In the genomic region with DNA sequence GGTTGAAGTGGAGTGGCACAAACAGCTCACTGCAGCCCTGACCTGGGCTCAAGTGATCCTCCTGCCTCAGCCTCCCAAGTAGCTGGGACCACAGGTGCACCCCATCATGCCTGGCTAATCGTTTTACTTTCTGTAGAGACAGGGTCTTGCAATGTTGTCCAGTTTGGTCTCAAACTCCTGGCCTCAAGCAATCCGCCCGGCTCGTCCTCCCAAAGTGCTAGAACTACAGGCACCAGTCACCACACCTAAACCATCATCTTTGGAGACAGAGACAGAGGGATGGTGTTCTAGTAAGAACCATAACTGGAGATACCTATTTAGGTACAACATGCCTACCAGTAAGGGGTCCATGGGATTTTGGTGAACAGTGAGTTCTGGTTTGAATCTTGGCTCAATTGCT, we compare ENCODE assay signal across 25 cellular contexts. TPM values are rescaled to one million over a fixed set of nuclear protein-coding genes. Genes with fewer than 3 reads are reported as not detected.
DNase-seq lines count a peak whose midpoint lies in the region; ATAC-seq, FAIRE-seq and TF ChIP-seq lines count a peak whose summit lies in the region.
"Had no signal": no experiment of that assay in that cellular context is flagged by ENCODE, and none has a peak within 500 bp of the region (broad histone marks: within the 10 kb centered on the region; RNA-seq: fewer than 3 reads in every experiment).

No MANE protein-coding gene starts in this region.

- in situ Hi-C loops in K562 (cut with MboI): no loop called here

- 75% methylated on average over 4 of the region's 4 CpGs for WGBS in A549 (ENCODE audit: missing lambda C conversion rate)
- WGBS in K562 (ENCODE audit: insufficient coverage, low coverage, missing lambda C conversion rate): 63% methylated on average over 4 of the region's 4 CpGs

- TF ChIP-seq CTCF in A549 (IDR thresholded peaks at IDR 0.05) (no peak), K562 (IDR thresholded peaks at IDR 0.05 in 2 of 3, conservative IDR thresholded peaks at IDR 0.05 in 1 of 3; ENCODE audit: insufficient read depth in 2 of 3, low read depth in 1 of 3, low read length in 3 of 3) (no peak)

- H3K36me3 Mint-ChIP-seq in activated T-cell treated with anti-CD3 and anti-CD28 coated beads, Interleukin-2, amount 50 U/mL, for 72 hours (ENCODE audit: insufficient read depth in 2 of 2): peaks cover 4 to 13% of the 10 kb centered on the region in 2 donors
- H3K36me3 Mint-ChIP-seq: CD14-positive monocyte had no signal

- peaks cover 3% of the 10 kb centered on the region for H3K9me1 ChIP-seq in K562 (ENCODE audit: control insufficient read depth, insufficient read depth, low read length)

- H3K4me2 ChIP-seq in A549 (no peak overlapping the region), K562 (ENCODE audit: insufficient read depth, low read length) (no peak overlapping the region)
- H3K4me2 ChIP-seq: BLaER1 had no signal

- TF ChIP-seq POLR2A in A549 (IDR thresholded peaks at IDR 0.05; ENCODE audit: low read length): no peak
- TF ChIP-seq POLR2A in K562 (conservative IDR thresholded peaks at IDR 0.05): no peak

- peaks cover 28% of the 10 kb centered on the region for H3K4me1 Mint-ChIP-seq in activated T-cell treated with anti-CD3 and anti-CD28 coated beads, Interleukin-2, amount 50 U/mL, for 72 hours (ENCODE audit: low read depth)

- peak overlapping the region; percentile 29 for H3K27ac Mint-ChIP-seq in activated T-cell treated with anti-CD3 and anti-CD28 coated beads, Interleukin-2, amount 50 U/mL, for 72 hours
- H3K27ac Mint-ChIP-seq: CD14-positive monocyte; CD4-positive, CD25-positive, alpha-beta regulatory T cell had no signal

- no TSS peak for BruUV-seq in K562 (replicated peaks; lab: Mats Ljungman, UMichigan)

- no peaks in the 10 kb centered on the region for H3K9me3 ChIP-seq in A549
- no peaks in the 10 kb centered on the region for H3K9me3 ChIP-seq in K562 (replicated peaks; ENCODE audit: control insufficient read depth, insufficient read depth, low read depth, low read length)
- H3K9me3 ChIP-seq: BLaER1 had no signal

- no peak overlapping the region for H2AFZ ChIP-seq in K562 (ENCODE audit: low read depth, low read length)

- POLR2A ChIA-PET in A549 (lab: Yijun Ruan, JAX) (interaction anchor here (3.5 to 4.4 kb wide), 2 partner anchors 11 to 36 kb away, joined by 54 to 126 read pairs; a partner anchor contains a TSS), K562 (lab: Yijun Ruan, JAX) (interaction anchor here (1.5 to 5.2 kb wide), 2 partner anchors 11 to 28 kb away, joined by 3 to 25 read pairs; a partner anchor contains a TSS)

- H3K4me3 ChIP-seq in A549 (no peak overlapping the region), K562 (no peak overlapping the region)
- H3K4me3 ChIP-seq: BLaER1, GM12878 had no signal

- no peaks in the 10 kb centered on the region for H3K27me3 Mint-ChIP-seq in activated T-cell treated with anti-CD3 and anti-CD28 coated beads, Interleukin-2, amount 50 U/mL, for 72 hours (ENCODE audit: low read depth)
- H3K27me3 Mint-ChIP-seq: CD4-positive, alpha-beta memory T cell; CD4-positive, CD25-positive, alpha-beta regulatory T cell had no signal

- H3K9ac ChIP-seq in K562 (ENCODE audit: insufficient read depth in 1 of 2, low read depth in 2 of 2, low read length in 2 of 2): no peak overlapping the region
- H3K9ac ChIP-seq: BLaER1 had no signal

- H4K20me1 ChIP-seq in K562 (replicated peaks; ENCODE audit: control insufficient read depth, insufficient read depth, low read length): no peaks in the 10 kb centered on the region

- FAIRE-seq in A549 (lab: Jason Lieb, UNC): no peak
- no peak for FAIRE-seq in K562 (lab: Jason Lieb, UNC)
- FAIRE-seq: GM12878, GM12892, GM18507 had no signal

- peaks cover 33% of the 10 kb centered on the region for H3K79me2 ChIP-seq in K562 (ENCODE audit: control insufficient read depth, insufficient read depth, low read length)

- no peak for TF ChIP-seq RAD21 in A549 (conservative IDR thresholded peaks at IDR 0.05 in 1 of 2, IDR thresholded peaks at IDR 0.05 in 1 of 2)
- TF ChIP-seq RAD21 in K562 (CRISPR knock-in tag; conservative IDR thresholded peaks at IDR 0.05 in 1 of 2, IDR thresholded peaks at IDR 0.05 in 1 of 2): no peak

- H3K36me3 ChIP-seq in K562 (ENCODE audit: control insufficient read depth, insufficient read depth, low read length): peaks cover 15% of the 10 kb centered on the region

- ATAC-seq in activated T-cell treated with anti-CD3 and anti-CD28 coated beads, Interleukin-2, amount 50 U/mL, for 72 hours (replicated peaks in 1 of 2): no peak
- ATAC-seq in A549 (no peak), K562 (no peak), HG03108 (IDR thresholded peaks at IDR 0.05; ENCODE audit: unreplicated experiment) (no peak)
- ATAC-seq: GM12878 had no signal

- no peak for DNase-seq in activated T-cell treated with anti-CD3 and anti-CD28 coated beads, Interleukin-2, amount 50 U/mL, for 72 hours
- DNase-seq in activated T-cell treated with anti-CD3 and anti-CD28 coated beads, Interleukin-2, amount 50 U/mL, for 48 hours: no peak
- no peak for DNase-seq in A549 (ENCODE audit: low read depth in 1 of 2, low spot score in 1 of 2)
- DNase-seq in K562 (ENCODE audit: extremely low read depth in 1 of 4, low spot score in 3 of 4): no peak
- DNase-seq in stimulated activated CD4-positive, alpha-beta T cell treated with anti-CD3 and anti-CD28 coated beads, Interleukin-4, amount 100 ng/mL, for 4 hours: no peak
- DNase-seq: ACHN; BE2C; C1 segment of cervical spinal cord; CD4-positive, alpha-beta memory T cell; CD4-positive, CD25-positive, alpha-beta regulatory T cell; CD8-positive, alpha-beta memory T cell; COR-L47; DMS 273 treated with DMSO at 0.1 percent for 48 hours; DMS153; DMS53; DMS79; DND-41; EL; GDM1 had no signal

- peaks cover 26% of the 10 kb centered on the region; the same call in 2 of the 3 replicates for H3K4me1 ChIP-seq in A549
- peaks cover 6 to 12% of the 10 kb centered on the region in 2 experiments; a peak in 4 of 5 replicates for H3K4me1 ChIP-seq in K562 (replicated peaks in 1 of 2; ENCODE audit: control insufficient read depth in 2 of 2, insufficient read depth in 2 of 2, low read length in 2 of 2)

- H3K27ac ChIP-seq in A549 (no peak overlapping the region), K562 (ENCODE audit: extremely low read depth, low read depth, low read length) (no peak overlapping the region)
- H3K27ac ChIP-seq: BLaER1 had no signal

- H3K27me3 ChIP-seq in K562 (ENCODE audit: control insufficient read depth in 2 of 2, insufficient read depth in 2 of 2, low read length in 2 of 2): 0 out of 5 replicates have a peak, but pooled peaks cover 0 to 4% of the 10 kb centered on the region in 2 experiments
- H3K27me3 ChIP-seq: BE2C, BLaER1 had no signal

- intact Hi-C loops in K562 (cut with micrococcal nuclease): no loop called here

- no peak for TF ChIP-seq EP300 in A549 (IDR thresholded peaks at IDR 0.05)
- no peak for TF ChIP-seq EP300 in K562 (IDR thresholded peaks at IDR 0.05; ENCODE audit: low read length)

- no peaks in the 10 kb centered on the region for H3K9me3 Mint-ChIP-seq in activated T-cell treated with anti-CD3 and anti-CD28 coated beads, Interleukin-2, amount 50 U/mL, for 72 hours
- H3K9me3 Mint-ChIP-seq: CD14-positive monocyte; CD4-positive, alpha-beta memory T cell; CD4-positive, CD25-positive, alpha-beta regulatory T cell; CD8-positive, alpha-beta memory T cell had no signal

- CTCF ChIA-PET in A549 (lab: Yijun Ruan, JAX) (interaction anchor here (1.0 to 25.5 kb wide), 16 partner anchors 10 to 163 kb away, joined by 3 to 1365 read pairs (median 19); a partner anchor contains a TSS), K562 (lab: Yijun Ruan, JAX; ENCODE audit: low intra/inter-chr PET ratio) (interaction anchor here (2.9 to 3.4 kb wide), 2 partner anchors 36 to 82 kb away, joined by 29 to 47 read pairs; no protein-coding TSS in a partner anchor)

- H3K4me3 Mint-ChIP-seq in activated T-cell treated with anti-CD3 and anti-CD28 coated beads, Interleukin-2, amount 50 U/mL, for 72 hours: no peak overlapping the region
- H3K4me3 Mint-ChIP-seq: CD4-positive, alpha-beta memory T cell; CD4-positive, CD25-positive, alpha-beta regulatory T cell had no signal

RNA-seq across cellular contexts. Expression of a gene that starts 2.5 kb away (rescaled TPM):
- 100 to 1,000 TPM in 1 of 2 donors, 10 to 100 TPM in 1; 100.0 to 115 TPM for total RNA-seq in activated T-cell treated with anti-CD3 and anti-CD28 coated beads, Interleukin-2, amount 50 U/mL, for 72 hours
- 132 TPM in 2 replicates for polyA plus RNA-seq in A549 (2011; rRNA removed)
- 96.9 and 97.8 TPM in 2 replicates for polyA plus RNA-seq in A549 (2012; cell fraction: cytosol; rRNA removed)
- 129 and 169 TPM in 2 replicates for polyA plus RNA-seq in A549 (2012; cell fraction: nucleus; rRNA removed)
- polyA plus RNA-seq in A549 (2017; fragmentation: RNase III; extraction: RNeasy Plus Mini Kit Qiagen cat#74134 plus additional on column Dnase treatment): 112 to 119 TPM (median 116 TPM) in 3 replicates
- 96.4 and 97.5 TPM in 2 replicates for polyA minus RNA-seq in A549 (2011; rRNA and poly(A)+ RNA removed)
- total RNA-seq in K562 (2011; cell fraction: chromatin; rRNA removed; ENCODE audit: low replicate concordance): 275 and 454 TPM in 2 replicates
- total RNA-seq in K562 (2011; cell fraction: nucleolus; rRNA removed): 148 and 163 TPM in 2 replicates
- 175 and 185 TPM in 2 replicates for total RNA-seq in K562 (2011; cell fraction: nucleoplasm; rRNA removed)
- total RNA-seq in K562 (2014; rRNA removed): 104 and 118 TPM in 2 replicates
- total RNA-seq in K562 (2014; rRNA removed; fragmentation: Illumina TruSeq; extraction: Trizol): 100 and 107 TPM in 2 replicates
- total RNA-seq in K562 (2015; rRNA removed; fragmentation: Illumina TruSeq; extraction: Trizol): 124 and 129 TPM in 2 replicates
- 97.9 and 116 TPM in 2 replicates for total RNA-seq in K562 (2021)
- polyA plus RNA-seq in K562 (2011; rRNA removed): 89.3 and 99.5 TPM in 2 replicates
- 71.2 and 71.3 TPM in 2 replicates for polyA plus RNA-seq in K562 (2011; cell fraction: cytosol; rRNA removed)
- polyA plus RNA-seq in K562 (2011; cell fraction: nucleus; rRNA removed): 216 and 219 TPM in 2 replicates
- 86.0 and 150 TPM in 2 replicates for polyA plus RNA-seq in K562 (2012)
- polyA plus RNA-seq in K562 (2014; fragmentation: Illumina TruSeq; extraction: Trizol): 108 and 138 TPM in 2 replicates
- 10 to 100 TPM; 32.4 to 65.9 TPM for polyA plus RNA-seq in K562 (2014; fragmentation: Nextera tagmentation; extraction: Ambion mirVana)
- polyA plus RNA-seq in K562 (2014; rRNA removed): 87.0 and 94.0 TPM in 2 replicates
- polyA minus RNA-seq in K562 (2011; rRNA and poly(A)+ RNA removed): 92.0 and 95.2 TPM in 2 replicates
- 37.9 and 40.8 TPM in 2 replicates for polyA minus RNA-seq in K562 (2011; cell fraction: cytosol; rRNA and poly(A)+ RNA removed)
- 50.4 and 73.4 TPM in 2 replicates for polyA minus RNA-seq in K562 (2011; cell fraction: nucleus; rRNA and poly(A)+ RNA removed)

RNA-seq across cellular contexts. Expression of a gene that starts 11.2 kb away (rescaled TPM):
- total RNA-seq in activated T-cell treated with anti-CD3 and anti-CD28 coated beads, Interleukin-2, amount 50 U/mL, for 72 hours: 1 to 10 TPM; 4.5 to 5.5 TPM
- polyA plus RNA-seq in A549 (2011; rRNA removed): 37.8 and 54.5 TPM in 2 replicates
- polyA plus RNA-seq in A549 (2012; cell fraction: cytosol; rRNA removed): 40.9 and 56.4 TPM in 2 replicates
- 52.9 and 85.6 TPM in 2 replicates for polyA plus RNA-seq in A549 (2012; cell fraction: nucleus; rRNA removed)
- 16.8 to 28.7 TPM (median 26.5 TPM) in 3 replicates for polyA plus RNA-seq in A549 (2017; fragmentation: RNase III; extraction: RNeasy Plus Mini Kit Qiagen cat#74134 plus additional on column Dnase treatment)
- 59.3 and 68.2 TPM in 2 replicates for polyA minus RNA-seq in A549 (2011; rRNA and poly(A)+ RNA removed)
- total RNA-seq in K562 (2011; cell fraction: chromatin; rRNA removed; ENCODE audit: low replicate concordance): 0.79 and 2.5 TPM in 2 replicates
- 1.6 and 2.5 TPM in 2 replicates for total RNA-seq in K562 (2011; cell fraction: nucleolus; rRNA removed)
- 1.1 and 2.4 TPM in 2 replicates for total RNA-seq in K562 (2011; cell fraction: nucleoplasm; rRNA removed)
- 0.33 and 0.73 TPM in 2 replicates for total RNA-seq in K562 (2014; rRNA removed)
- total RNA-seq in K562 (2014; rRNA removed; fragmentation: Illumina TruSeq; extraction: Trizol): 0.06 and 0.22 TPM in 2 replicates
- total RNA-seq in K562 (2015; rRNA removed; fragmentation: Illumina TruSeq; extraction: Trizol): 0.18 and 0.23 TPM in 2 replicates
- total RNA-seq in K562 (2021): 0.36 and 0.78 TPM in 2 replicates
- 0.56 and 0.58 TPM in 2 replicates for polyA plus RNA-seq in K562 (2011; rRNA removed)
- 0.37 and 0.46 TPM in 2 replicates for polyA plus RNA-seq in K562 (2011; cell fraction: cytosol; rRNA removed)
- polyA plus RNA-seq in K562 (2011; cell fraction: nucleus; rRNA removed): 0.79 and 1.0 TPM in 2 replicates
- polyA plus RNA-seq in K562 (2012): 0.49 and 0.80 TPM in 2 replicates
- 0.48 and 0.58 TPM in 2 replicates for polyA plus RNA-seq in K562 (2014; fragmentation: Illumina TruSeq; extraction: Trizol)
- polyA plus RNA-seq in K562 (2014; fragmentation: Nextera tagmentation; extraction: Ambion mirVana): not detected
- polyA plus RNA-seq in K562 (2014; rRNA removed): 0.60 TPM in 1 of 2 replicates, not detected in the other
- 0.63 and 0.77 TPM in 2 replicates for polyA minus RNA-seq in K562 (2011; rRNA and poly(A)+ RNA removed)
- polyA minus RNA-seq in K562 (2011; cell fraction: cytosol; rRNA and poly(A)+ RNA removed): 1.7 TPM in 1 of 2 replicates, not detected in the other
- polyA minus RNA-seq in K562 (2011; cell fraction: nucleus; rRNA and poly(A)+ RNA removed): 0.67 and 1.6 TPM in 2 replicates

RNA-seq across cellular contexts. Expression of a gene that starts 36.2 kb away (rescaled TPM):
- 10 to 100 TPM; 15.1 to 16.5 TPM for total RNA-seq in activated T-cell treated with anti-CD3 and anti-CD28 coated beads, Interleukin-2, amount 50 U/mL, for 72 hours
- polyA plus RNA-seq in A549 (2011; rRNA removed) (12.9 and 15.4 TPM in 2 replicates), A549 (2017; fragmentation: RNase III; extraction: RNeasy Plus Mini Kit Qiagen cat#74134 plus additional on column Dnase treatment) (17.2 to 25.8 TPM (median 23.9 TPM) in 3 replicates), K562 (2011; rRNA removed) (1.3 and 1.8 TPM in 2 replicates), K562 (2014; fragmentation: Illumina TruSeq; extraction: Trizol) (1.6 and 1.7 TPM in 2 replicates), K562 (2014; fragmentation: Nextera tagmentation; extraction: Ambion mirVana) (under 1 TPM; 0.24 to 0.48 TPM), K562 (2014; rRNA removed) (1.2 and 1.5 TPM in 2 replicates)
- 15.7 and 22.0 TPM in 2 replicates for polyA plus RNA-seq in A549 (2012; cell fraction: cytosol; rRNA removed)
- polyA plus RNA-seq in A549 (2012; cell fraction: nucleus; rRNA removed): 46.7 and 47.9 TPM in 2 replicates
- 20.3 and 25.5 TPM in 2 replicates for polyA minus RNA-seq in A549 (2011; rRNA and poly(A)+ RNA removed)
- 6.1 and 18.4 TPM in 2 replicates for total RNA-seq in K562 (2011; cell fraction: chromatin; rRNA removed; ENCODE audit: low replicate concordance)
- total RNA-seq in K562 (2011; cell fraction: nucleolus; rRNA removed): 7.2 and 7.3 TPM in 2 replicates
- total RNA-seq in K562 (2011; cell fraction: nucleoplasm; rRNA removed): 6.7 and 8.0 TPM in 2 replicates
- total RNA-seq in K562 (2014; rRNA removed) (1.5 and 1.7 TPM in 2 replicates), K562 (2014; rRNA removed; fragmentation: Illumina TruSeq; extraction: Trizol) (1.2 and 1.3 TPM in 2 replicates), K562 (2015; rRNA removed; fragmentation: Illumina TruSeq; extraction: Trizol) (1.9 and 2.0 TPM in 2 replicates), K562 (2021) (1.8 and 3.6 TPM in 2 replicates)
- 0.97 and 1.1 TPM in 2 replicates for polyA plus RNA-seq in K562 (2011; cell fraction: cytosol; rRNA removed)
- 9.9 and 11.4 TPM in 2 replicates for polyA plus RNA-seq in K562 (2011; cell fraction: nucleus; rRNA removed)
- polyA plus RNA-seq in K562 (2012): 3.0 and 3.6 TPM in 2 replicates
- 1.1 and 1.8 TPM in 2 replicates for polyA minus RNA-seq in K562 (2011; rRNA and poly(A)+ RNA removed)
- polyA minus RNA-seq in K562 (2011; cell fraction: cytosol; rRNA and poly(A)+ RNA removed): 1.7 and 3.7 TPM in 2 replicates
- polyA minus RNA-seq in K562 (2011; cell fraction: nucleus; rRNA and poly(A)+ RNA removed): 3.9 and 4.9 TPM in 2 replicates
